ENCODE assay signal across 21 cellular contexts in the genomic region with DNA sequence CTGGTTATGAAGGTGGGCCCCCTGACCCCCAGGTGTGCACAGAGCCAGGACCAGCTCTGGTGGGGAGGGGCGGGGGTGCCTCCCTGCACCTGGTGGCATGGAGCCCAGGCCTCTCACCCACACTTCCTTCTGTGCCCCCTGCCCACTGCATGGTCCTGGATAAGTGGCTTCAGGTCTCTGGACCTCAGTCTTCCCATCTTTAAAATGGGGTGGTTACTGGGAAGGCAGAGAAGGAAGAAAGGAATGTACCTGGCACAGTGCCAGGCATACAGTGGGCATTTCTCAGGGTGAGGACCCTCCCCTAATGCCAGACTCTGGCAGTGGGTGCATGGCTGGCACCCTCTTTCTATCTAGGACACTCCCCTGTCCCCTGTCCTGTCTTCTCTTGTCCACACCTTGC. TPM values are rescaled to one million over a fixed set of nuclear protein-coding genes. Genes with fewer than 3 reads are reported as not detected.
DNase-seq lines count a peak whose midpoint lies in the region; ATAC-seq, FAIRE-seq and TF ChIP-seq lines count a peak whose summit lies in the region.
"Had no signal": no experiment of that assay in that cellular context is flagged by ENCODE, and none has a peak within 500 bp of the region (broad histone marks: within the 10 kb centered on the region; RNA-seq: fewer than 3 reads in every experiment).

No MANE protein-coding gene starts in this region.

- 33% methylated on average over 1 of the region's 1 CpG for WGBS in K562 (ENCODE audit: insufficient coverage, low coverage, missing lambda C conversion rate)
- no CpG with 5 or more reads among the region's 1 CpG for WGBS in neuronal stem cell (ENCODE audit: extremely low coverage in 2 of 2, insufficient read length in 2 of 2, insufficient replicate concordance in 1 of 2), 2 donors
- WGBS in suprapubic skin: 100% methylated on average over 1 of the region's 1 CpG

- no peak overlapping the region for H3K4ac ChIP-seq in neuronal stem cell (ENCODE audit: low read length)

- H3K27ac ChIP-seq in K562 (ENCODE audit: extremely low read depth, low read depth, low read length) (no peak overlapping the region), neuronal stem cell (replicated peaks; ENCODE audit: low read length) (no peak overlapping the region), suprapubic skin (no peak overlapping the region)
- H3K27ac ChIP-seq: GM23248 had no signal

- H4K20me1 ChIP-seq in K562 (replicated peaks; ENCODE audit: control insufficient read depth, insufficient read depth, low read length): no peaks in the 10 kb centered on the region

- no peak overlapping the region for H4K91ac ChIP-seq in neuronal stem cell (ENCODE audit: low read depth, low read length, poor library complexity)

- POLR2A ChIA-PET in K562 (lab: Yijun Ruan, JAX): no interaction called here

- ATAC-seq in K562 (no peak), GM19035 (IDR thresholded peaks at IDR 0.05; ENCODE audit: unreplicated experiment) (no peak)
- ATAC-seq: HCT116 had no signal

- peak overlapping the region; percentile 6 for H3K23ac ChIP-seq in neuronal stem cell (ENCODE audit: low read depth, low read length, poor library complexity)

- H3K27me3 ChIP-seq in K562 (ENCODE audit: control insufficient read depth in 2 of 2, insufficient read depth in 2 of 2, low read length in 2 of 2) (peaks cover 0 to 9% of the 10 kb centered on the region in 2 experiments; a peak in 1 of 5 replicates), neuronal stem cell (ENCODE audit: control insufficient read depth in 3 of 3, insufficient read depth in 3 of 3, low read depth in 1 of 3, low read length in 3 of 3) (peaks cover 0 to 22% (median 0%) of the 10 kb centered on the region in 3 experiments), suprapubic skin (peaks cover 23% of the 10 kb centered on the region)

- H2BK120ac ChIP-seq in neuronal stem cell (ENCODE audit: low read depth, low read length): no peak overlapping the region

- no peak overlapping the region for H4K8ac ChIP-seq in neuronal stem cell (ENCODE audit: low read depth, low read length)

- no TSS peak for BruUV-seq in K562 (replicated peaks; lab: Mats Ljungman, UMichigan)

- H2AK5ac ChIP-seq in neuronal stem cell (ENCODE audit: low read depth, low read length): peak overlapping the region; percentile 10

- H3K36me3 ChIP-seq in K562 (ENCODE audit: control insufficient read depth, insufficient read depth, low read length) (no peaks in the 10 kb centered on the region), neuronal stem cell (replicated peaks in 1 of 2; ENCODE audit: control insufficient read depth in 2 of 2, insufficient read depth in 2 of 2, low read length in 2 of 2) (no peaks in the 10 kb centered on the region), suprapubic skin (no peaks in the 10 kb centered on the region)

- H3K4me2 ChIP-seq in K562 (ENCODE audit: insufficient read depth, low read length): no peak overlapping the region
- H3K4me2 ChIP-seq in neuronal stem cell (ENCODE audit: insufficient read depth, low read length, poor library complexity, severe bottlenecking): no peak overlapping the region

- H2AFZ ChIP-seq in K562 (ENCODE audit: low read depth, low read length): no peak overlapping the region
- no peak overlapping the region for H2AFZ ChIP-seq in neuronal stem cell (ENCODE audit: low read length)
- H2AFZ ChIP-seq: GM23248 had no signal

- in situ Hi-C loops in K562 (cut with MboI): no loop called here

- H2BK5ac ChIP-seq in neuronal stem cell (ENCODE audit: low read length): no peak overlapping the region

- H3K9ac ChIP-seq in K562 (ENCODE audit: insufficient read depth in 1 of 2, low read depth in 2 of 2, low read length in 2 of 2) (no peak overlapping the region), neuronal stem cell (ENCODE audit: low read depth, low read length, poor library complexity) (no peak overlapping the region)
- H3K9ac ChIP-seq: GM23248 had no signal

- FAIRE-seq in K562 (lab: Jason Lieb, UNC): no peak
- FAIRE-seq: G401.6, GM12892, GM19239, H1 had no signal

- H3K14ac ChIP-seq in neuronal stem cell (ENCODE audit: low read length): no peak overlapping the region

- no peak for TF ChIP-seq CTCF in K562 (IDR thresholded peaks at IDR 0.05 in 2 of 3, conservative IDR thresholded peaks at IDR 0.05 in 1 of 3; ENCODE audit: insufficient read depth in 2 of 3, low read depth in 1 of 3, low read length in 3 of 3)
- TF ChIP-seq CTCF in suprapubic skin (IDR thresholded peaks at IDR 0.05): no peak

- H3K4me3 ChIP-seq in K562 (no peak overlapping the region), neuronal stem cell (ENCODE audit: low read length in 2 of 2) (no peak overlapping the region), suprapubic skin (no peak overlapping the region)
- H3K4me3 ChIP-seq: GM23248 had no signal

- H3K18ac ChIP-seq in neuronal stem cell (ENCODE audit: low read length): no peak overlapping the region

- no peak for TF ChIP-seq POLR2A in K562 (conservative IDR thresholded peaks at IDR 0.05)
- no peak for TF ChIP-seq POLR2A in suprapubic skin (IDR thresholded peaks at IDR 0.05)

- H3K9me3 ChIP-seq in K562 (replicated peaks; ENCODE audit: control insufficient read depth, insufficient read depth, low read depth, low read length): no peaks in the 10 kb centered on the region
- H3K9me3 ChIP-seq in neuronal stem cell (replicated peaks in 1 of 2; ENCODE audit: control insufficient read depth in 2 of 2, insufficient read depth in 1 of 2, low read depth in 1 of 2, low read length in 2 of 2): no peaks in the 10 kb centered on the region
- H3K9me3 ChIP-seq in suprapubic skin: no peaks in the 10 kb centered on the region

- no peak overlapping the region for H2BK12ac ChIP-seq in neuronal stem cell (ENCODE audit: low read length)

- TF ChIP-seq RAD21 in Ishikawa (IDR thresholded peaks at IDR 0.05; ENCODE audit: low read depth) (no peak), K562 (CRISPR knock-in tag; conservative IDR thresholded peaks at IDR 0.05 in 1 of 2, IDR thresholded peaks at IDR 0.05 in 1 of 2) (no peak)

- no peaks in the 10 kb centered on the region for H3K79me1 ChIP-seq in neuronal stem cell (ENCODE audit: low read depth, low read length)

- peaks cover 12 to 52% of the 10 kb centered on the region in 2 experiments; a peak in 4 of 5 replicates for H3K4me1 ChIP-seq in K562 (replicated peaks in 1 of 2; ENCODE audit: control insufficient read depth in 2 of 2, insufficient read depth in 2 of 2, low read length in 2 of 2)
- H3K4me1 ChIP-seq in neuronal stem cell (ENCODE audit: control insufficient read depth in 2 of 2, insufficient read depth in 1 of 2, low read depth in 1 of 2, low read length in 2 of 2): peaks cover 3 to 8% of the 10 kb centered on the region in 2 donors
- H3K4me1 ChIP-seq in suprapubic skin: peaks cover 21% of the 10 kb centered on the region

- TF ChIP-seq EP300 in Ishikawa (IDR thresholded peaks at IDR 0.05; ENCODE audit: borderline replicate concordance) (no peak), K562 (IDR thresholded peaks at IDR 0.05; ENCODE audit: low read length) (no peak), suprapubic skin (IDR thresholded peaks at IDR 0.05) (no peak)

- CTCF ChIA-PET in K562 (lab: Yijun Ruan, JAX; ENCODE audit: low intra/inter-chr PET ratio): no interaction called here

- no peaks in the 10 kb centered on the region for H3K79me2 ChIP-seq in K562 (ENCODE audit: control insufficient read depth, insufficient read depth, low read length)

- no peak for DNase-seq in K562 (ENCODE audit: extremely low read depth in 1 of 4, low spot score in 3 of 4)
- DNase-seq in neuronal stem cell (ENCODE audit: low spot score): no peak
- no peak for DNase-seq in suprapubic skin (ENCODE audit: low spot score in 2 of 2)
- DNase-seq: C1 segment of cervical spinal cord, Calu3, COR-L47, DMS53, DMS79 treated with DMSO at 0.1 percent for 48 hours, GM23248 had no signal

- intact Hi-C loops in K562 (cut with micrococcal nuclease): no loop called here

- H2BK15ac ChIP-seq in neuronal stem cell (ENCODE audit: low read length): no peak overlapping the region

- H3K9me1 ChIP-seq in K562 (ENCODE audit: control insufficient read depth, insufficient read depth, low read length): no peaks in the 10 kb centered on the region

RNA-seq across cellular contexts. Expression of a gene that starts 7.5 kb away (rescaled TPM):
- total RNA-seq in K562 (2011; cell fraction: chromatin; rRNA removed; ENCODE audit: low replicate concordance): 0.55 and 2.4 TPM in 2 replicates
- 0.92 and 2.0 TPM in 2 replicates for total RNA-seq in K562 (2011; cell fraction: nucleolus; rRNA removed)
- total RNA-seq in K562 (2011; cell fraction: nucleoplasm; rRNA removed): 0.76 and 2.0 TPM in 2 replicates
- total RNA-seq in K562 (2014; rRNA removed): 0.18 TPM in 1 of 2 replicates, not detected in the other
- total RNA-seq in K562 (2014; rRNA removed; fragmentation: Illumina TruSeq; extraction: Trizol): not detected in 2 replicates
- not detected in 2 replicates for total RNA-seq in K562 (2015; rRNA removed; fragmentation: Illumina TruSeq; extraction: Trizol)
- 0.07 and 0.18 TPM in 2 replicates for total RNA-seq in K562 (2021)
- 0.10 and 0.45 TPM in 2 replicates for polyA plus RNA-seq in K562 (2011; rRNA removed)
- 0.24 and 1.1 TPM in 2 replicates for polyA plus RNA-seq in K562 (2011; cell fraction: cytosol; rRNA removed)
- 4.6 and 6.0 TPM in 2 replicates for polyA plus RNA-seq in K562 (2011; cell fraction: nucleus; rRNA removed)
- 0.14 and 0.35 TPM in 2 replicates for polyA plus RNA-seq in K562 (2012)
- polyA plus RNA-seq in K562 (2014; fragmentation: Illumina TruSeq; extraction: Trizol): 0.10 TPM in 1 of 2 replicates, not detected in the other
- under 1 TPM in 1 of 2 experiments, not detected in 1; 0.03 TPM for polyA plus RNA-seq in K562 (2014; fragmentation: Nextera tagmentation; extraction: Ambion mirVana)
- polyA plus RNA-seq in K562 (2014; rRNA removed): 0.37 TPM in 1 of 2 replicates, not detected in the other
- polyA minus RNA-seq in K562 (2011; rRNA and poly(A)+ RNA removed): 0.07 TPM in 1 of 2 replicates, not detected in the other
- not detected in 2 replicates for polyA minus RNA-seq in K562 (2011; cell fraction: cytosol; rRNA and poly(A)+ RNA removed)
- polyA minus RNA-seq in K562 (2011; cell fraction: nucleus; rRNA and poly(A)+ RNA removed): 0.56 and 0.94 TPM in 2 replicates
- 0.13 TPM for polyA plus RNA-seq in neuronal stem cell (2013, experiment 1 of 2)
- polyA plus RNA-seq in neuronal stem cell (2013, experiment 2 of 2): 0.08 TPM
- 1 to 10 TPM in 1 of 4 donors, under 1 TPM in 2, not detected in 1; 0.23 to 1.9 (median 0.51) TPM for total RNA-seq in suprapubic skin
- total RNA-seq: A172; A673; Calu3; CD4-positive, alpha-beta memory T cell; Daoy; GM23248 had no signal
- polyA plus RNA-seq: CD4-positive, alpha-beta memory T cell; GM23248 had no signal

RNA-seq across cellular contexts. Expression of a gene that starts 11.4 kb away (rescaled TPM):
- 0.44 TPM in 1 of 2 replicates, not detected in the other for total RNA-seq in K562 (2011; cell fraction: chromatin; rRNA removed; ENCODE audit: low replicate concordance)
- total RNA-seq in K562 (2011; cell fraction: nucleolus; rRNA removed): not detected in 2 replicates
- 0.31 TPM in 1 of 2 replicates, not detected in the other for total RNA-seq in K562 (2011; cell fraction: nucleoplasm; rRNA removed)
- 0.05 TPM in 1 of 2 replicates, not detected in the other for total RNA-seq in K562 (2014; rRNA removed)
- total RNA-seq in K562 (2014; rRNA removed; fragmentation: Illumina TruSeq; extraction: Trizol): not detected in 2 replicates
- not detected in 2 replicates for total RNA-seq in K562 (2015; rRNA removed; fragmentation: Illumina TruSeq; extraction: Trizol)
- 0.09 TPM in 1 of 2 replicates, not detected in the other for total RNA-seq in K562 (2021)
- 0.07 and 0.08 TPM in 2 replicates for polyA plus RNA-seq in K562 (2011; rRNA removed)
- 0.03 and 0.04 TPM in 2 replicates for polyA plus RNA-seq in K562 (2011; cell fraction: cytosol; rRNA removed)
- 0.07 and 0.08 TPM in 2 replicates for polyA plus RNA-seq in K562 (2011; cell fraction: nucleus; rRNA removed)
- 0.16 and 0.17 TPM in 2 replicates for polyA plus RNA-seq in K562 (2012)
- polyA plus RNA-seq in K562 (2014; fragmentation: Illumina TruSeq; extraction: Trizol): 0.19 TPM in 1 of 2 replicates, not detected in the other
- not detected for polyA plus RNA-seq in K562 (2014; fragmentation: Nextera tagmentation; extraction: Ambion mirVana)
- polyA plus RNA-seq in K562 (2014; rRNA removed): not detected in 2 replicates
- not detected in 2 replicates for polyA minus RNA-seq in K562 (2011; rRNA and poly(A)+ RNA removed)
- polyA minus RNA-seq in K562 (2011; cell fraction: cytosol; rRNA and poly(A)+ RNA removed): not detected in 2 replicates
- polyA minus RNA-seq in K562 (2011; cell fraction: nucleus; rRNA and poly(A)+ RNA removed): not detected in 2 replicates
- polyA plus RNA-seq in neuronal stem cell (2013, experiment 1 of 2): not detected
- not detected for polyA plus RNA-seq in neuronal stem cell (2013, experiment 2 of 2)
- 1 to 10 TPM; 1.9 to 7.0 (median 3.3) TPM for total RNA-seq in suprapubic skin
- total RNA-seq: A172; A673; Calu3; CD4-positive, alpha-beta memory T cell; H1 had no signal
- polyA plus RNA-seq: CD4-positive, alpha-beta memory T cell; H1 had no signal

RNA-seq across cellular contexts. Expression of a gene that starts 14.3 kb away (rescaled TPM):
- 1.2 and 5.1 TPM in 2 replicates for total RNA-seq in K562 (2011; cell fraction: chromatin; rRNA removed; ENCODE audit: low replicate concordance)
- total RNA-seq in K562 (2011; cell fraction: nucleolus; rRNA removed): 3.3 and 5.3 TPM in 2 replicates
- total RNA-seq in K562 (2011; cell fraction: nucleoplasm; rRNA removed): 1.8 and 2.3 TPM in 2 replicates
- total RNA-seq in K562 (2014; rRNA removed) (0.64 and 1.6 TPM in 2 replicates), K562 (2014; rRNA removed; fragmentation: Illumina TruSeq; extraction: Trizol) (0.32 and 0.40 TPM in 2 replicates), K562 (2015; rRNA removed; fragmentation: Illumina TruSeq; extraction: Trizol) (0.19 and 0.29 TPM in 2 replicates), K562 (2021) (1.1 TPM in 2 replicates), suprapubic skin (under 1 TPM in 1 of 4 donors, not detected in 3; 0.42 TPM)
- polyA plus RNA-seq in K562 (2011; rRNA removed) (1.4 and 4.0 TPM in 2 replicates), K562 (2014; fragmentation: Illumina TruSeq; extraction: Trizol) (0.97 and 1.1 TPM in 2 replicates), K562 (2014; fragmentation: Nextera tagmentation; extraction: Ambion mirVana) (under 1 TPM; 0.08 to 0.49 TPM), K562 (2014; rRNA removed) (1.2 and 1.7 TPM in 2 replicates)
- 3.6 and 5.5 TPM in 2 replicates for polyA plus RNA-seq in K562 (2011; cell fraction: cytosol; rRNA removed)
- polyA plus RNA-seq in K562 (2011; cell fraction: nucleus; rRNA removed): 22.9 and 26.0 TPM in 2 replicates
- 0.48 and 1.8 TPM in 2 replicates for polyA plus RNA-seq in K562 (2012)
- 0.99 and 1.2 TPM in 2 replicates for polyA minus RNA-seq in K562 (2011; rRNA and poly(A)+ RNA removed)
- polyA minus RNA-seq in K562 (2011; cell fraction: cytosol; rRNA and poly(A)+ RNA removed): 1.0 TPM in 1 of 2 replicates, not detected in the other
- polyA minus RNA-seq in K562 (2011; cell fraction: nucleus; rRNA and poly(A)+ RNA removed): 1.5 and 2.3 TPM in 2 replicates
- 2.9 TPM for polyA plus RNA-seq in neuronal stem cell (2013, experiment 1 of 2)
- polyA plus RNA-seq in neuronal stem cell (2013, experiment 2 of 2): 2.7 TPM
- total RNA-seq: A172; Calu3; CD4-positive, alpha-beta memory T cell; GM23248 had no signal
- polyA plus RNA-seq: CD4-positive, alpha-beta memory T cell; GM23248 had no signal

RNA-seq across cellular contexts. Expression of a gene that starts 25.3 kb away (rescaled TPM):
- not detected in 2 replicates for total RNA-seq in K562 (2011; cell fraction: chromatin; rRNA removed; ENCODE audit: low replicate concordance)
- total RNA-seq in K562 (2011; cell fraction: nucleolus; rRNA removed): not detected in 2 replicates
- total RNA-seq in K562 (2011; cell fraction: nucleoplasm; rRNA removed): not detected in 2 replicates
- total RNA-seq in K562 (2014; rRNA removed) (not detected in 2 replicates), K562 (2014; rRNA removed; fragmentation: Illumina TruSeq; extraction: Trizol) (not detected in 2 replicates), K562 (2015; rRNA removed; fragmentation: Illumina TruSeq; extraction: Trizol) (not detected in 2 replicates), K562 (2021) (not detected in 2 replicates), suprapubic skin (not detected)
- polyA plus RNA-seq in K562 (2011; rRNA removed) (not detected in 2 replicates), K562 (2014; fragmentation: Illumina TruSeq; extraction: Trizol) (not detected in 2 replicates), K562 (2014; fragmentation: Nextera tagmentation; extraction: Ambion mirVana) (not detected), K562 (2014; rRNA removed) (not detected in 2 replicates)
- polyA plus RNA-seq in K562 (2011; cell fraction: cytosol; rRNA removed): not detected in 2 replicates
- not detected in 2 replicates for polyA plus RNA-seq in K562 (2011; cell fraction: nucleus; rRNA removed)
- polyA plus RNA-seq in K562 (2012): not detected in 2 replicates
- polyA minus RNA-seq in K562 (2011; rRNA and poly(A)+ RNA removed): not detected in 2 replicates
- not detected in 2 replicates for polyA minus RNA-seq in K562 (2011; cell fraction: cytosol; rRNA and poly(A)+ RNA removed)
- polyA minus RNA-seq in K562 (2011; cell fraction: nucleus; rRNA and poly(A)+ RNA removed): not detected in 2 replicates
- not detected for polyA plus RNA-seq in neuronal stem cell (2013, experiment 1 of 2)
- polyA plus RNA-seq in neuronal stem cell (2013, experiment 2 of 2): not detected
- total RNA-seq: A172; A673; Calu3; CD4-positive, alpha-beta memory T cell; Daoy; GM23248; H1 had no signal
- polyA plus RNA-seq: BJ; CD4-positive, alpha-beta memory T cell; GM23248; H1 had no signal

RNA-seq across cellular contexts. Expression of a gene that starts 44.2 kb away (rescaled TPM):
- 0.23 TPM in 1 of 2 replicates, not detected in the other for total RNA-seq in K562 (2011; cell fraction: chromatin; rRNA removed; ENCODE audit: low replicate concordance)
- not detected in 2 replicates for total RNA-seq in K562 (2011; cell fraction: nucleolus; rRNA removed)
- total RNA-seq in K562 (2011; cell fraction: nucleoplasm; rRNA removed): not detected in 2 replicates
- total RNA-seq in K562 (2014; rRNA removed) (not detected in 2 replicates), K562 (2014; rRNA removed; fragmentation: Illumina TruSeq; extraction: Trizol) (not detected in 2 replicates), K562 (2015; rRNA removed; fragmentation: Illumina TruSeq; extraction: Trizol) (not detected in 2 replicates), K562 (2021) (0.16 and 0.18 TPM in 2 replicates), suprapubic skin (1 to 10 TPM in 2 of 4 donors, under 1 TPM in 1, not detected in 1; 0.72 to 1.6 (median 1.2) TPM)
- polyA plus RNA-seq in K562 (2011; rRNA removed) (0.10 and 0.12 TPM in 2 replicates), K562 (2014; fragmentation: Illumina TruSeq; extraction: Trizol) (0.11 TPM in 1 of 2 replicates, not detected in the other), K562 (2014; fragmentation: Nextera tagmentation; extraction: Ambion mirVana) (not detected), K562 (2014; rRNA removed) (0.29 TPM in 1 of 2 replicates, not detected in the other)
- polyA plus RNA-seq in K562 (2011; cell fraction: cytosol; rRNA removed): 0.18 and 0.64 TPM in 2 replicates
- 0.17 and 0.18 TPM in 2 replicates for polyA plus RNA-seq in K562 (2011; cell fraction: nucleus; rRNA removed)
- 0.07 and 0.32 TPM in 2 replicates for polyA plus RNA-seq in K562 (2012)
- polyA minus RNA-seq in K562 (2011; rRNA and poly(A)+ RNA removed): not detected in 2 replicates
- polyA minus RNA-seq in K562 (2011; cell fraction: cytosol; rRNA and poly(A)+ RNA removed): 0.86 TPM in 1 of 2 replicates, not detected in the other
- 0.13 TPM in 1 of 2 replicates, not detected in the other for polyA minus RNA-seq in K562 (2011; cell fraction: nucleus; rRNA and poly(A)+ RNA removed)
- 8.9 TPM for polyA plus RNA-seq in neuronal stem cell (2013, experiment 1 of 2)
- polyA plus RNA-seq in neuronal stem cell (2013, experiment 2 of 2): 9.1 TPM
- total RNA-seq: CD4-positive, alpha-beta memory T cell had no signal
